In genomic region chr13:33489563-33489962, GRCh38 we compare ENCODE assay signal across 1 cellular context.
TF ChIP-seq lines count a peak whose summit lies in the region.

No MANE protein-coding gene starts in this region.

TF ChIP-seq in WTC11, 78 proteins besides CTCF, POLR2A, EP300 and RAD21:
- TF ChIP-seq, protein P1, sequence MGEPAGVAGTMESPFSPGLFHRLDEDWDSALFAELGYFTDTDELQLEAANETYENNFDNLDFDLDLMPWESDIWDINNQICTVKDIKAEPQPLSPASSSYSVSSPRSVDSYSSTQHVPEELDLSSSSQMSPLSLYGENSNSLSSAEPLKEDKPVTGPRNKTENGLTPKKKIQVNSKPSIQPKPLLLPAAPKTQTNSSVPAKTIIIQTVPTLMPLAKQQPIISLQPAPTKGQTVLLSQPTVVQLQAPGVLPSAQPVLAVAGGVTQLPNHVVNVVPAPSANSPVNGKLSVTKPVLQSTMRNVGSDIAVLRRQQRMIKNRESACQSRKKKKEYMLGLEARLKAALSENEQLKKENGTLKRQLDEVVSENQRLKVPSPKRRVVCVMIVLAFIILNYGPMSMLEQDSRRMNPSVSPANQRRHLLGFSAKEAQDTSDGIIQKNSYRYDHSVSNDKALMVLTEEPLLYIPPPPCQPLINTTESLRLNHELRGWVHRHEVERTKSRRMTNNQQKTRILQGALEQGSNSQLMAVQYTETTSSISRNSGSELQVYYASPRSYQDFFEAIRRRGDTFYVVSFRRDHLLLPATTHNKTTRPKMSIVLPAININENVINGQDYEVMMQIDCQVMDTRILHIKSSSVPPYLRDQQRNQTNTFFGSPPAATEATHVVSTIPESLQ (CRISPR knock-in tag; IDR thresholded peaks at IDR 0.05): no peak
- no peak for TF ChIP-seq ZNF416 (CRISPR knock-in tag; IDR thresholded peaks at IDR 0.05)
- TF ChIP-seq RORB (CRISPR knock-in tag; IDR thresholded peaks at IDR 0.05): no peak
- TF ChIP-seq, protein P2, sequence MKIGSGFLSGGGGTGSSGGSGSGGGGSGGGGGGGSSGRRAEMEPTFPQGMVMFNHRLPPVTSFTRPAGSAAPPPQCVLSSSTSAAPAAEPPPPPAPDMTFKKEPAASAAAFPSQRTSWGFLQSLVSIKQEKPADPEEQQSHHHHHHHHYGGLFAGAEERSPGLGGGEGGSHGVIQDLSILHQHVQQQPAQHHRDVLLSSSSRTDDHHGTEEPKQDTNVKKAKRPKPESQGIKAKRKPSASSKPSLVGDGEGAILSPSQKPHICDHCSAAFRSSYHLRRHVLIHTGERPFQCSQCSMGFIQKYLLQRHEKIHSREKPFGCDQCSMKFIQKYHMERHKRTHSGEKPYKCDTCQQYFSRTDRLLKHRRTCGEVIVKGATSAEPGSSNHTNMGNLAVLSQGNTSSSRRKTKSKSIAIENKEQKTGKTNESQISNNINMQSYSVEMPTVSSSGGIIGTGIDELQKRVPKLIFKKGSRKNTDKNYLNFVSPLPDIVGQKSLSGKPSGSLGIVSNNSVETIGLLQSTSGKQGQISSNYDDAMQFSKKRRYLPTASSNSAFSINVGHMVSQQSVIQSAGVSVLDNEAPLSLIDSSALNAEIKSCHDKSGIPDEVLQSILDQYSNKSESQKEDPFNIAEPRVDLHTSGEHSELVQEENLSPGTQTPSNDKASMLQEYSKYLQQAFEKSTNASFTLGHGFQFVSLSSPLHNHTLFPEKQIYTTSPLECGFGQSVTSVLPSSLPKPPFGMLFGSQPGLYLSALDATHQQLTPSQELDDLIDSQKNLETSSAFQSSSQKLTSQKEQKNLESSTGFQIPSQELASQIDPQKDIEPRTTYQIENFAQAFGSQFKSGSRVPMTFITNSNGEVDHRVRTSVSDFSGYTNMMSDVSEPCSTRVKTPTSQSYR (CRISPR knock-in tag; IDR thresholded peaks at IDR 0.05): no peak
- no peak for TF ChIP-seq ATF3 (CRISPR knock-in tag; conservative IDR thresholded peaks at IDR 0.05)
- TF ChIP-seq PRRX2 (CRISPR knock-in tag; IDR thresholded peaks at IDR 0.05): no peak
